ENCODE assay signal across 8 cellular contexts in the genomic region with DNA sequence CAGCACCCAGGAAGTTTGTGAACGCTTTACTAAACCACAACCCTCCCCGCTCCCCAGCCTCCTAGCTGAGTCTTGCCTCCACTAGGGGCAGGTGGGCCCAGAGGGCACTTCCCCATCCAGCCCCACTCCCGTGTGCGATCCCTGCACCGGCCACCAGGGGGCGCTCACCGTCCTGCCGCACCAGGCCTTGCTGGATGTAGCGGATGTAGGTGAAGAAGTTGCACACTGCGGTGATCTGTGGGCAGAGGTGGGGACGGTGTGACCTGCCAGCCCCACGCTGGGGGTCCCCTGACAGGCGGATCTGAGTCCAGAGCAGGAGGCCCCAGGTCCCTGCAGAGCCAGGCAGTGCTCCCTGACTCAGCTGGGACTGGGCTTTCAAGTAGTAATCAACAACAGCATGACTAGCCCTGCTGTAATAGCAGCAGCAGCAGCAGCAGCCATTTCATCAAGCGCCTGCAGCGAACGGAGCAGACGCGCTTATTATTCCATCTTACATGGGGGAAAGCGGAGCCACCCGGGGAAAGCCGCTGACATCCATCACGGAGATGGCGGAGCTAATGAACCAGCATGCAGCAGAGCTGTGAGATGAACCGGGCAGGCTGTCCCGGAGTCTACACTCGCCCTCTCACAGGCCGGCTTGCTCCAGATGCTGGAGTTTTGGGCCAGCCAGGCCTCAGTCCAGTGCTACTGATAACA. TPM values are rescaled to one million over a fixed set of nuclear protein-coding genes. Genes with fewer than 3 reads are reported as not detected.
DNase-seq lines count a peak whose midpoint lies in the region; ATAC-seq and TF ChIP-seq lines count a peak whose summit lies in the region.

No MANE protein-coding gene starts in this region.

- TF ChIP-seq EP300 in suprapubic skin (IDR thresholded peaks at IDR 0.05), result no peak

- intact Hi-C loops in activated T-helper 1 cell treated with anti-CD3 and anti-CD28 coated beads, Interleukin-12 subunit alpha, Interleukin-12 subunit beta, Interleukin-2, Interleukin-4 antibody, amounts not matched to agents 30 ng/mL and 10 ng/mL and 1 ng/mL, durations not matched to agents 14 hours and 24 hours and 36 hours (cut with micrococcal nuclease), result loop anchor here (1.0 kb wide), 6 partner anchors 28 to 213 kb away; no protein-coding TSS in a partner anchor

- H3K9me3 ChIP-seq in neutrophil (no peaks in the 10 kb centered on the region), suprapubic skin (no peaks in the 10 kb centered on the region)

- peaks cover 5% of the 10 kb centered on the region for H3K4me1 Mint-ChIP-seq in activated T-helper 1 cell treated with anti-CD3 and anti-CD28 coated beads, Interleukin-12 subunit alpha, Interleukin-12 subunit beta, Interleukin-2, Interleukin-4 antibody, amounts not matched to agents 30 ng/mL and 10 ng/mL and 1 ng/mL, durations not matched to agents 14 hours and 24 hours and 36 hours (ENCODE audit: low read depth)

- H3K27me3 ChIP-seq in neutrophil (peaks cover 10% of the 10 kb centered on the region), suprapubic skin (no peaks in the 10 kb centered on the region)

- peak; percentile 60 for ATAC-seq in GM21526 (IDR thresholded peaks at IDR 0.05; ENCODE audit: low FRiP score, unreplicated experiment)

- H3K27me3 Mint-ChIP-seq in activated T-helper 1 cell treated with anti-CD3 and anti-CD28 coated beads, Interleukin-12 subunit alpha, Interleukin-12 subunit beta, Interleukin-2, Interleukin-4 antibody, amounts not matched to agents 30 ng/mL and 10 ng/mL and 1 ng/mL, durations not matched to agents 14 hours and 24 hours and 36 hours (ENCODE audit: insufficient read depth), result peaks cover 4% of the 10 kb centered on the region

- DNase-seq in COLO829 (ENCODE audit: low spot score) (peak; percentile 72), LoVo (ENCODE audit: low spot score) (peak; percentile 59), RPMI8226 (peak; percentile 93), fibroblast of pulmonary artery (ENCODE audit: low read depth) (peak; percentile 75), suprapubic skin (ENCODE audit: low spot score in 2 of 2) (peak; percentile 90 to 92)
- peak; percentile 86 for DNase-seq in activated T-helper 1 cell treated with anti-CD3 and anti-CD28 coated beads, Interleukin-12 subunit alpha, Interleukin-12 subunit beta, Interleukin-2, Interleukin-4 antibody, amounts not matched to agents 30 ng/mL and 10 ng/mL and 1 ng/mL, durations not matched to agents 14 hours and 24 hours and 36 hours (ENCODE audit: low spot score)

- H3K4me1 ChIP-seq in neutrophil (ENCODE audit: control insufficient read depth in 1 of 2, insufficient read depth in 1 of 2, low read depth in 1 of 2, low read length in 1 of 2), result peaks cover 22 to 28% of the 10 kb centered on the region in 2 experiments
- H3K4me1 ChIP-seq in suprapubic skin, result peaks cover 7% of the 10 kb centered on the region

- H3K27ac ChIP-seq in neutrophil (peak overlapping the region; percentile 29), suprapubic skin (no peak overlapping the region)

- no peaks in the 10 kb centered on the region for H3K36me3 Mint-ChIP-seq in activated T-helper 1 cell treated with anti-CD3 and anti-CD28 coated beads, Interleukin-12 subunit alpha, Interleukin-12 subunit beta, Interleukin-2, Interleukin-4 antibody, amounts not matched to agents 30 ng/mL and 10 ng/mL and 1 ng/mL, durations not matched to agents 14 hours and 24 hours and 36 hours (ENCODE audit: low read depth)

- 51% methylated on average over 21 of the region's 27 CpGs for WGBS in suprapubic skin

- no peaks in the 10 kb centered on the region for H3K9me3 Mint-ChIP-seq in activated T-helper 1 cell treated with anti-CD3 and anti-CD28 coated beads, Interleukin-12 subunit alpha, Interleukin-12 subunit beta, Interleukin-2, Interleukin-4 antibody, amounts not matched to agents 30 ng/mL and 10 ng/mL and 1 ng/mL, durations not matched to agents 14 hours and 24 hours and 36 hours

- peak; percentile 98 for TF ChIP-seq CTCF in fibroblast of pulmonary artery (IDR thresholded peaks at IDR 0.05; ENCODE audit: low read length, missing control alignments)
- peak; percentile 100 for TF ChIP-seq CTCF in neutrophil (IDR thresholded peaks at IDR 0.05)
- TF ChIP-seq CTCF in suprapubic skin (IDR thresholded peaks at IDR 0.05), result peak; percentile 98 to 99

- no peak overlapping the region for H3K27ac Mint-ChIP-seq in activated T-helper 1 cell treated with anti-CD3 and anti-CD28 coated beads, Interleukin-12 subunit alpha, Interleukin-12 subunit beta, Interleukin-2, Interleukin-4 antibody, amounts not matched to agents 30 ng/mL and 10 ng/mL and 1 ng/mL, durations not matched to agents 14 hours and 24 hours and 36 hours

- H3K4me3 ChIP-seq in fibroblast of pulmonary artery (replicated peaks; ENCODE audit: low read depth, low read length) (no peak overlapping the region), neutrophil (ENCODE audit: low read depth in 1 of 2, low read length in 1 of 2) (no peak overlapping the region), suprapubic skin (no peak overlapping the region)

- no peaks in the 10 kb centered on the region for H3K36me3 ChIP-seq in neutrophil
- peaks cover 29% of the 10 kb centered on the region for H3K36me3 ChIP-seq in suprapubic skin

- no peak overlapping the region for H3K4me3 Mint-ChIP-seq in activated T-helper 1 cell treated with anti-CD3 and anti-CD28 coated beads, Interleukin-12 subunit alpha, Interleukin-12 subunit beta, Interleukin-2, Interleukin-4 antibody, amounts not matched to agents 30 ng/mL and 10 ng/mL and 1 ng/mL, durations not matched to agents 14 hours and 24 hours and 36 hours

- TF ChIP-seq POLR2A in suprapubic skin (IDR thresholded peaks at IDR 0.05), result no peak

RNA-seq across cellular contexts. Expression of a gene that starts 7.9 kb away (rescaled TPM):
- total RNA-seq in activated T-helper 1 cell treated with anti-CD3 and anti-CD28 coated beads, Interleukin-12 subunit alpha, Interleukin-12 subunit beta, Interleukin-2, Interleukin-4 antibody, amounts not matched to agents 30 ng/mL and 10 ng/mL and 1 ng/mL, durations not matched to agents 14 hours and 24 hours and 36 hours, result 9.0 and 14.2 TPM in 2 replicates
- 10 to 100 TPM; 12.7 to 24.7 (median 17.9) TPM for total RNA-seq in suprapubic skin

RNA-seq across cellular contexts. Expression of a gene that starts 18.1 kb away (rescaled TPM):
- 0.23 and 0.24 TPM in 2 replicates for total RNA-seq in activated T-helper 1 cell treated with anti-CD3 and anti-CD28 coated beads, Interleukin-12 subunit alpha, Interleukin-12 subunit beta, Interleukin-2, Interleukin-4 antibody, amounts not matched to agents 30 ng/mL and 10 ng/mL and 1 ng/mL, durations not matched to agents 14 hours and 24 hours and 36 hours
- total RNA-seq in suprapubic skin, result 1 to 10 TPM; 2.6 to 8.9 (median 5.4) TPM

RNA-seq across cellular contexts. Expression of a gene that starts 50.9 kb away (rescaled TPM):
- 0.29 TPM in 1 of 2 replicates, not detected in the other for total RNA-seq in activated T-helper 1 cell treated with anti-CD3 and anti-CD28 coated beads, Interleukin-12 subunit alpha, Interleukin-12 subunit beta, Interleukin-2, Interleukin-4 antibody, amounts not matched to agents 30 ng/mL and 10 ng/mL and 1 ng/mL, durations not matched to agents 14 hours and 24 hours and 36 hours
- 1 to 10 TPM; 1.5 to 4.1 (median 2.5) TPM for total RNA-seq in suprapubic skin
